ENCODE assay signal across 1 cellular context in genomic region chr19:1026189-1027019, GRCh38.
TF ChIP-seq lines count a peak whose summit lies in the region.

Gene CNN2 (plus strand): TSS chr19:1026608. CDS start chr19:1026662, 54 bp downstream.

TF ChIP-seq in K562, 482 proteins besides CTCF, POLR2A, EP300 and RAD21 (continued from another document):
- no peak for TF ChIP-seq FOXO4 (CRISPR knock-in tag; IDR thresholded peaks at IDR 0.05)
- no peak for TF ChIP-seq GABPB2 (CRISPR knock-in tag; conservative IDR thresholded peaks at IDR 0.05)
- TF ChIP-seq CTBP1 (IDR thresholded peaks at IDR 0.05; ENCODE audit: borderline replicate concordance): peak; percentile 83
- TF ChIP-seq TARDBP (IDR thresholded peaks at IDR 0.05): peak; percentile 73; the same call in 1 of the 2 replicates
- TF ChIP-seq RBFOX2 (IDR thresholded peaks at IDR 0.05; ENCODE audit: low read depth, low read length): peak; percentile 92
- peak; percentile 27 to 51; a peak in 2 of 4 replicates for TF ChIP-seq MNT (conservative IDR thresholded peaks at IDR 0.05)
- no peak for TF ChIP-seq SAFB2 (IDR thresholded peaks at IDR 0.05; ENCODE audit: borderline replicate concordance, low read depth, low read length, severe bottlenecking)
- peak; percentile 94 for TF ChIP-seq POLR2G (IDR thresholded peaks at IDR 0.05; ENCODE audit: low read depth, low read length)
- TF ChIP-seq CREB3L1 (IDR thresholded peaks at IDR 0.05; ENCODE audit: borderline replicate concordance, low read depth): peak; percentile 86
- TF ChIP-seq ESRRA (IDR thresholded peaks at IDR 0.05; ENCODE audit: borderline replicate concordance, low read depth): peak; percentile 33; the same call in 1 of the 2 replicates
- TF ChIP-seq NKRF (IDR thresholded peaks at IDR 0.05; ENCODE audit: borderline replicate concordance): peak; percentile 30; the same call in 1 of the 2 replicates
- peak; percentile 57 for TF ChIP-seq GABPB1 (CRISPR knock-in tag; IDR thresholded peaks at IDR 0.05)
- TF ChIP-seq ZNF431 (CRISPR knock-in tag; IDR thresholded peaks at IDR 0.05): 0 out of 2 replicates have a peak, but pooled peaks have one; percentile 40
- no peak for TF ChIP-seq IRF2 (CRISPR knock-in tag; IDR thresholded peaks at IDR 0.05)
- peak; percentile 68 for TF ChIP-seq EP400 (IDR thresholded peaks at IDR 0.05)
- TF ChIP-seq KDM2B (CRISPR knock-in tag; IDR thresholded peaks at IDR 0.05): no peak
- peak; percentile 50 for TF ChIP-seq POLR2B (IDR thresholded peaks at IDR 0.05; ENCODE audit: low read depth, partially characterized antibody)
- no peak for TF ChIP-seq CBFA2T3 (IDR thresholded peaks at IDR 0.05)
- 0 out of 2 replicates have a peak, but pooled peaks have one; percentile 20 for TF ChIP-seq ZFPM2 (CRISPR knock-in tag; IDR thresholded peaks at IDR 0.05)
- TF ChIP-seq RB1 (IDR thresholded peaks at IDR 0.05; ENCODE audit: low read depth): peak; percentile 79; the same call in 1 of the 2 replicates
- 0 out of 2 replicates have a peak, but pooled peaks have one; percentile 45 for TF ChIP-seq PHF21A (IDR thresholded peaks at IDR 0.05; ENCODE audit: borderline replicate concordance, low read depth)
- TF ChIP-seq SMAD4 (CRISPR knock-in tag; conservative IDR thresholded peaks at IDR 0.05): peak; percentile 68; the same call in 1 of the 2 replicates
- peak in 1 of 3 experiments; percentile 33 for TF ChIP-seq YY1 (IDR thresholded peaks at IDR 0.05; ENCODE audit: borderline replicate concordance in 1 of 3, control insufficient read depth in 1 of 3, extremely low read depth in 1 of 3, insufficient read depth in 3 of 3, insufficient read length in 1 of 3, insufficient replicate concordance in 2 of 3, low read depth in 1 of 3, low read length in 2 of 3)
- TF ChIP-seq THAP12 (CRISPR knock-in tag; IDR thresholded peaks at IDR 0.05): 0 out of 2 replicates have a peak, but pooled peaks have one; percentile 34
- no peak for TF ChIP-seq SRSF1 (IDR thresholded peaks at IDR 0.05; ENCODE audit: low read depth, low read length)
- TF ChIP-seq HDAC6 (IDR thresholded peaks at IDR 0.05; ENCODE audit: low read depth, low read length): no peak
- TF ChIP-seq MBD2 (IDR thresholded peaks at IDR 0.05; ENCODE audit: borderline replicate concordance, low read depth): peak; percentile 20; the same call in 1 of the 2 replicates
- peak; percentile 72 for TF ChIP-seq RBM25 (IDR thresholded peaks at IDR 0.05; ENCODE audit: low read depth, low read length, severe bottlenecking)
- no peak for TF ChIP-seq SPI1 (IDR thresholded peaks at IDR 0.05; ENCODE audit: borderline replicate concordance, low read depth, low read length)
- TF ChIP-seq ZMIZ1 (IDR thresholded peaks at IDR 0.05; ENCODE audit: low read depth in 2 of 2, low read length in 2 of 2): no peak
- TF ChIP-seq SIN3A (IDR thresholded peaks at IDR 0.05; ENCODE audit: borderline replicate concordance in 2 of 2, control insufficient read depth in 1 of 2, low read depth in 2 of 2, low read length in 2 of 2): peak; percentile 29 to 79; a peak in 1 of 4 replicates
- peak; percentile 56; the same call in 1 of the 2 replicates for TF ChIP-seq ZNF197 (CRISPR knock-in tag; IDR thresholded peaks at IDR 0.05; ENCODE audit: low read depth)
- TF ChIP-seq ZBTB11 (CRISPR knock-in tag; IDR thresholded peaks at IDR 0.05): peak in 1 of 3 experiments; percentile 60; a peak in 1 of 6 replicates
